1 cellular context compared by ENCODE assay signal in the genomic region with DNA sequence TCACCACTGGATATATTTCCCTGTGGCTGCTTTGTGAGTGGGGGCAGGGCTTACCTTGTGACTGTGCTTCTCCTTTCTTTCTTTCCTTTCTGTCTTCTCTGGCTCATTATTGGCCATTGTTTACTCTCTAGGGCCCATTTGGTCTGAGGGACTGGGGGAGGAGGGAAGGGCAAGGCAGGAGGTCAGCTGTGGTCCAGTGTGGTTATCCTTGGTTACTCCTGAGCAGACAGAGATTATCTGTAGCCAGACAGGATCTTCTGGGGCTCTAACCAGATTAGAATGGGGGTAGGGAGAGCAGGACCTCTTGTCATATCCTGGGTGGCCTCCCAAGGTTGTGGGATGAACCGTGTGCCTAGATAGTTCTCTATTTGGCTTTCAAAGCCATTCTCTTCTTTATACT.
TF ChIP-seq lines count a peak whose summit lies in the region.

No MANE protein-coding gene starts in this region.

TF ChIP-seq in K562, 482 proteins besides CTCF, POLR2A, EP300 and RAD21 (continued from another document and continues in another):
- TF ChIP-seq, protein P1, sequence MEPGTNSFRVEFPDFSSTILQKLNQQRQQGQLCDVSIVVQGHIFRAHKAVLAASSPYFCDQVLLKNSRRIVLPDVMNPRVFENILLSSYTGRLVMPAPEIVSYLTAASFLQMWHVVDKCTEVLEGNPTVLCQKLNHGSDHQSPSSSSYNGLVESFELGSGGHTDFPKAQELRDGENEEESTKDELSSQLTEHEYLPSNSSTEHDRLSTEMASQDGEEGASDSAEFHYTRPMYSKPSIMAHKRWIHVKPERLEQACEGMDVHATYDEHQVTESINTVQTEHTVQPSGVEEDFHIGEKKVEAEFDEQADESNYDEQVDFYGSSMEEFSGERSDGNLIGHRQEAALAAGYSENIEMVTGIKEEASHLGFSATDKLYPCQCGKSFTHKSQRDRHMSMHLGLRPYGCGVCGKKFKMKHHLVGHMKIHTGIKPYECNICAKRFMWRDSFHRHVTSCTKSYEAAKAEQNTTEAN (CRISPR knock-in tag; IDR thresholded peaks at IDR 0.05), result no peak
- peak; percentile 57; the same call in 1 of the 2 replicates for TF ChIP-seq ZKSCAN1 (IDR thresholded peaks at IDR 0.05; ENCODE audit: low read depth, low read length)
- no peak for TF ChIP-seq CBX8 (IDR thresholded peaks at IDR 0.05; ENCODE audit: borderline replicate concordance, extremely low read depth, low read depth, low read length, poor library complexity, severe bottlenecking)
- no peak for TF ChIP-seq ZBTB7A (IDR thresholded peaks at IDR 0.05; ENCODE audit: borderline replicate concordance, control insufficient read depth, low read depth, low read length)
- TF ChIP-seq, protein P2, sequence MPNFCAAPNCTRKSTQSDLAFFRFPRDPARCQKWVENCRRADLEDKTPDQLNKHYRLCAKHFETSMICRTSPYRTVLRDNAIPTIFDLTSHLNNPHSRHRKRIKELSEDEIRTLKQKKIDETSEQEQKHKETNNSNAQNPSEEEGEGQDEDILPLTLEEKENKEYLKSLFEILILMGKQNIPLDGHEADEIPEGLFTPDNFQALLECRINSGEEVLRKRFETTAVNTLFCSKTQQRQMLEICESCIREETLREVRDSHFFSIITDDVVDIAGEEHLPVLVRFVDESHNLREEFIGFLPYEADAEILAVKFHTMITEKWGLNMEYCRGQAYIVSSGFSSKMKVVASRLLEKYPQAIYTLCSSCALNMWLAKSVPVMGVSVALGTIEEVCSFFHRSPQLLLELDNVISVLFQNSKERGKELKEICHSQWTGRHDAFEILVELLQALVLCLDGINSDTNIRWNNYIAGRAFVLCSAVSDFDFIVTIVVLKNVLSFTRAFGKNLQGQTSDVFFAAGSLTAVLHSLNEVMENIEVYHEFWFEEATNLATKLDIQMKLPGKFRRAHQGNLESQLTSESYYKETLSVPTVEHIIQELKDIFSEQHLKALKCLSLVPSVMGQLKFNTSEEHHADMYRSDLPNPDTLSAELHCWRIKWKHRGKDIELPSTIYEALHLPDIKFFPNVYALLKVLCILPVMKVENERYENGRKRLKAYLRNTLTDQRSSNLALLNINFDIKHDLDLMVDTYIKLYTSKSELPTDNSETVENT (CRISPR knock-in tag; IDR thresholded peaks at IDR 0.05), result no peak
- TF ChIP-seq PHTF2 (CRISPR knock-in tag; IDR thresholded peaks at IDR 0.05), result no peak
- TF ChIP-seq, protein P3, sequence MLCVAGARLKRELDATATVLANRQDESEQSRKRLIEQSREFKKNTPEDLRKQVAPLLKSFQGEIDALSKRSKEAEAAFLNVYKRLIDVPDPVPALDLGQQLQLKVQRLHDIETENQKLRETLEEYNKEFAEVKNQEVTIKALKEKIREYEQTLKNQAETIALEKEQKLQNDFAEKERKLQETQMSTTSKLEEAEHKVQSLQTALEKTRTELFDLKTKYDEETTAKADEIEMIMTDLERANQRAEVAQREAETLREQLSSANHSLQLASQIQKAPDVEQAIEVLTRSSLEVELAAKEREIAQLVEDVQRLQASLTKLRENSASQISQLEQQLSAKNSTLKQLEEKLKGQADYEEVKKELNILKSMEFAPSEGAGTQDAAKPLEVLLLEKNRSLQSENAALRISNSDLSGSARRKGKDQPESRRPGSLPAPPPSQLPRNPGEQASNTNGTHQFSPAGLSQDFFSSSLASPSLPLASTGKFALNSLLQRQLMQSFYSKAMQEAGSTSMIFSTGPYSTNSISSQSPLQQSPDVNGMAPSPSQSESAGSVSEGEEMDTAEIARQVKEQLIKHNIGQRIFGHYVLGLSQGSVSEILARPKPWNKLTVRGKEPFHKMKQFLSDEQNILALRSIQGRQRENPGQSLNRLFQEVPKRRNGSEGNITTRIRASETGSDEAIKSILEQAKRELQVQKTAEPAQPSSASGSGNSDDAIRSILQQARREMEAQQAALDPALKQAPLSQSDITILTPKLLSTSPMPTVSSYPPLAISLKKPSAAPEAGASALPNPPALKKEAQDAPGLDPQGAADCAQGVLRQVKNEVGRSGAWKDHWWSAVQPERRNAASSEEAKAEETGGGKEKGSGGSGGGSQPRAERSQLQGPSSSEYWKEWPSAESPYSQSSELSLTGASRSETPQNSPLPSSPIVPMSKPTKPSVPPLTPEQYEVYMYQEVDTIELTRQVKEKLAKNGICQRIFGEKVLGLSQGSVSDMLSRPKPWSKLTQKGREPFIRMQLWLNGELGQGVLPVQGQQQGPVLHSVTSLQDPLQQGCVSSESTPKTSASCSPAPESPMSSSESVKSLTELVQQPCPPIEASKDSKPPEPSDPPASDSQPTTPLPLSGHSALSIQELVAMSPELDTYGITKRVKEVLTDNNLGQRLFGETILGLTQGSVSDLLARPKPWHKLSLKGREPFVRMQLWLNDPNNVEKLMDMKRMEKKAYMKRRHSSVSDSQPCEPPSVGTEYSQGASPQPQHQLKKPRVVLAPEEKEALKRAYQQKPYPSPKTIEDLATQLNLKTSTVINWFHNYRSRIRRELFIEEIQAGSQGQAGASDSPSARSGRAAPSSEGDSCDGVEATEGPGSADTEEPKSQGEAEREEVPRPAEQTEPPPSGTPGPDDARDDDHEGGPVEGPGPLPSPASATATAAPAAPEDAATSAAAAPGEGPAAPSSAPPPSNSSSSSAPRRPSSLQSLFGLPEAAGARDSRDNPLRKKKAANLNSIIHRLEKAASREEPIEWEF (CRISPR knock-in tag; IDR thresholded peaks at IDR 0.05), result no peak
- TF ChIP-seq, protein P4, sequence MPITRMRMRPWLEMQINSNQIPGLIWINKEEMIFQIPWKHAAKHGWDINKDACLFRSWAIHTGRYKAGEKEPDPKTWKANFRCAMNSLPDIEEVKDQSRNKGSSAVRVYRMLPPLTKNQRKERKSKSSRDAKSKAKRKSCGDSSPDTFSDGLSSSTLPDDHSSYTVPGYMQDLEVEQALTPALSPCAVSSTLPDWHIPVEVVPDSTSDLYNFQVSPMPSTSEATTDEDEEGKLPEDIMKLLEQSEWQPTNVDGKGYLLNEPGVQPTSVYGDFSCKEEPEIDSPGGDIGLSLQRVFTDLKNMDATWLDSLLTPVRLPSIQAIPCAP (CRISPR knock-in tag; IDR thresholded peaks at IDR 0.05; ENCODE audit: borderline replicate concordance), result no peak
- no peak for TF ChIP-seq HMG20B (CRISPR knock-in tag; IDR thresholded peaks at IDR 0.05)
- TF ChIP-seq, protein P5, sequence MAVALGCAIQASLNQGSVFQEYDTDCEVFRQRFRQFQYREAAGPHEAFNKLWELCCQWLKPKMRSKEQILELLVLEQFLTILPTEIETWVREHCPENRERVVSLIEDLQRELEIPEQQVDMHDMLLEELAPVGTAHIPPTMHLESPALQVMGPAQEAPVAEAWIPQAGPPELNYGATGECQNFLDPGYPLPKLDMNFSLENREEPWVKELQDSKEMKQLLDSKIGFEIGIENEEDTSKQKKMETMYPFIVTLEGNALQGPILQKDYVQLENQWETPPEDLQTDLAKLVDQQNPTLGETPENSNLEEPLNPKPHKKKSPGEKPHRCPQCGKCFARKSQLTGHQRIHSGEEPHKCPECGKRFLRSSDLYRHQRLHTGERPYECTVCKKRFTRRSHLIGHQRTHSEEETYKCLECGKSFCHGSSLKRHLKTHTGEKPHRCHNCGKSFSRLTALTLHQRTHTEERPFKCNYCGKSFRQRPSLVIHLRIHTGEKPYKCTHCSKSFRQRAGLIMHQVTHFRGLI (CRISPR knock-in tag; IDR thresholded peaks at IDR 0.05), result no peak
- no peak for TF ChIP-seq GABPA (tag; conservative IDR thresholded peaks at IDR 0.05; ENCODE audit: low read depth)
- no peak for TF ChIP-seq ZNF586 (CRISPR knock-in tag; conservative IDR thresholded peaks at IDR 0.05)
- no peak for TF ChIP-seq KAT8 (IDR thresholded peaks at IDR 0.05; ENCODE audit: low read depth)
- no peak for TF ChIP-seq YY1 (IDR thresholded peaks at IDR 0.05; ENCODE audit: borderline replicate concordance in 1 of 3, control insufficient read depth in 1 of 3, extremely low read depth in 1 of 3, insufficient read depth in 3 of 3, insufficient read length in 1 of 3, insufficient replicate concordance in 2 of 3, low read depth in 1 of 3, low read length in 2 of 3)
- TF ChIP-seq, protein P6, sequence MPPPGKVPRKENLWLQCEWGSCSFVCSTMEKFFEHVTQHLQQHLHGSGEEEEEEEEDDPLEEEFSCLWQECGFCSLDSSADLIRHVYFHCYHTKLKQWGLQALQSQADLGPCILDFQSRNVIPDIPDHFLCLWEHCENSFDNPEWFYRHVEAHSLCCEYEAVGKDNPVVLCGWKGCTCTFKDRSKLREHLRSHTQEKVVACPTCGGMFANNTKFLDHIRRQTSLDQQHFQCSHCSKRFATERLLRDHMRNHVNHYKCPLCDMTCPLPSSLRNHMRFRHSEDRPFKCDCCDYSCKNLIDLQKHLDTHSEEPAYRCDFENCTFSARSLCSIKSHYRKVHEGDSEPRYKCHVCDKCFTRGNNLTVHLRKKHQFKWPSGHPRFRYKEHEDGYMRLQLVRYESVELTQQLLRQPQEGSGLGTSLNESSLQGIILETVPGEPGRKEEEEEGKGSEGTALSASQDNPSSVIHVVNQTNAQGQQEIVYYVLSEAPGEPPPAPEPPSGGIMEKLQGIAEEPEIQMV (tag; conservative IDR thresholded peaks at IDR 0.05; ENCODE audit: low read depth), result no peak
- TF ChIP-seq, protein P7, sequence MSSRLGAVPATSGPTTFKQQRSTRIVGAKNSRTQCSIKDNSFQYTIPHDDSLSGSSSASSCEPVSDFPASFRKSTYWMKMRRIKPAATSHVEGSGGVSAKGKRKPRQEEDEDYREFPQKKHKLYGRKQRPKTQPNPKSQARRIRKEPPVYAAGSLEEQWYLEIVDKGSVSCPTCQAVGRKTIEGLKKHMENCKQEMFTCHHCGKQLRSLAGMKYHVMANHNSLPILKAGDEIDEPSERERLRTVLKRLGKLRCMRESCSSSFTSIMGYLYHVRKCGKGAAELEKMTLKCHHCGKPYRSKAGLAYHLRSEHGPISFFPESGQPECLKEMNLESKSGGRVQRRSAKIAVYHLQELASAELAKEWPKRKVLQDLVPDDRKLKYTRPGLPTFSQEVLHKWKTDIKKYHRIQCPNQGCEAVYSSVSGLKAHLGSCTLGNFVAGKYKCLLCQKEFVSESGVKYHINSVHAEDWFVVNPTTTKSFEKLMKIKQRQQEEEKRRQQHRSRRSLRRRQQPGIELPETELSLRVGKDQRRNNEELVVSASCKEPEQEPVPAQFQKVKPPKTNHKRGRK (tag; IDR thresholded peaks at IDR 0.05), result no peak
- no peak for TF ChIP-seq NFIX (CRISPR knock-in tag; IDR thresholded peaks at IDR 0.05; ENCODE audit: low read depth)
- no peak for TF ChIP-seq KHSRP (IDR thresholded peaks at IDR 0.05)
- no peak for TF ChIP-seq NRF1 (conservative IDR thresholded peaks at IDR 0.05 in 1 of 2, IDR thresholded peaks at IDR 0.05 in 1 of 2)
- no peak for TF ChIP-seq BCL6 (CRISPR knock-in tag; IDR thresholded peaks at IDR 0.05)
- TF ChIP-seq ARID1B (IDR thresholded peaks at IDR 0.05), result peak; percentile 92
- TF ChIP-seq, protein P8, sequence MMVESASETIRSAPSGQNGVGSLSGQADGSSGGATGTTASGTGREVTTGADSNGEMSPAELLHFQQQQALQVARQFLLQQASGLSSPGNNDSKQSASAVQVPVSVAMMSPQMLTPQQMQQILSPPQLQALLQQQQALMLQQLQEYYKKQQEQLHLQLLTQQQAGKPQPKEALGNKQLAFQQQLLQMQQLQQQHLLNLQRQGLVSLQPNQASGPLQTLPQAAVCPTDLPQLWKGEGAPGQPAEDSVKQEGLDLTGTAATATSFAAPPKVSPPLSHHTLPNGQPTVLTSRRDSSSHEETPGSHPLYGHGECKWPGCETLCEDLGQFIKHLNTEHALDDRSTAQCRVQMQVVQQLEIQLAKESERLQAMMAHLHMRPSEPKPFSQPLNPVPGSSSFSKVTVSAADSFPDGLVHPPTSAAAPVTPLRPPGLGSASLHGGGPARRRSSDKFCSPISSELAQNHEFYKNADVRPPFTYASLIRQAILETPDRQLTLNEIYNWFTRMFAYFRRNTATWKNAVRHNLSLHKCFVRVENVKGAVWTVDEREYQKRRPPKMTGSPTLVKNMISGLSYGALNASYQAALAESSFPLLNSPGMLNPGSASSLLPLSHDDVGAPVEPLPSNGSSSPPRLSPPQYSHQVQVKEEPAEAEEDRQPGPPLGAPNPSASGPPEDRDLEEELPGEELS (CRISPR knock-in tag; IDR thresholded peaks at IDR 0.05; ENCODE audit: borderline replicate concordance), result no peak
- no peak; the same call in 1 of the 2 replicates for TF ChIP-seq SP1 (CRISPR knock-in tag; IDR thresholded peaks at IDR 0.05)
- TF ChIP-seq SMARCA5 (IDR thresholded peaks at IDR 0.05), result no peak
- TF ChIP-seq ATF7 (IDR thresholded peaks at IDR 0.05), result peak; percentile 50; the same call in 1 of the 2 replicates
- no peak for TF ChIP-seq ZNF75A (CRISPR knock-in tag; IDR thresholded peaks at IDR 0.05)
- TF ChIP-seq, protein P9, sequence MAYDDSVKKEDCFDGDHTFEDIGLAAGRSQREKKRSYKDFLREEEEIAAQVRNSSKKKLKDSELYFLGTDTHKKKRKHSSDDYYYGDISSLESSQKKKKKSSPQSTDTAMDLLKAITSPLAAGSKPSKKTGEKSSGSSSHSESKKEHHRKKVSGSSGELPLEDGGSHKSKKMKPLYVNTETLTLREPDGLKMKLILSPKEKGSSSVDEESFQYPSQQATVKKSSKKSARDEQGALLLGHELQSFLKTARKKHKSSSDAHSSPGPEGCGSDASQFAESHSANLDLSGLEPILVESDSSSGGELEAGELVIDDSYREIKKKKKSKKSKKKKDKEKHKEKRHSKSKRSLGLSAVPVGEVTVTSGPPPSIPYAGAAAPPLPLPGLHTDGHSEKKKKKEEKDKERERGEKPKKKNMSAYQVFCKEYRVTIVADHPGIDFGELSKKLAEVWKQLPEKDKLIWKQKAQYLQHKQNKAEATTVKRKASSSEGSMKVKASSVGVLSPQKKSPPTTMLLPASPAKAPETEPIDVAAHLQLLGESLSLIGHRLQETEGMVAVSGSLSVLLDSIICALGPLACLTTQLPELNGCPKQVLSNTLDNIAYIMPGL (CRISPR knock-in tag; IDR thresholded peaks at IDR 0.05), result no peak
- no peak for TF ChIP-seq HDAC8 (tag; IDR thresholded peaks at IDR 0.05)
- TF ChIP-seq, protein P10, sequence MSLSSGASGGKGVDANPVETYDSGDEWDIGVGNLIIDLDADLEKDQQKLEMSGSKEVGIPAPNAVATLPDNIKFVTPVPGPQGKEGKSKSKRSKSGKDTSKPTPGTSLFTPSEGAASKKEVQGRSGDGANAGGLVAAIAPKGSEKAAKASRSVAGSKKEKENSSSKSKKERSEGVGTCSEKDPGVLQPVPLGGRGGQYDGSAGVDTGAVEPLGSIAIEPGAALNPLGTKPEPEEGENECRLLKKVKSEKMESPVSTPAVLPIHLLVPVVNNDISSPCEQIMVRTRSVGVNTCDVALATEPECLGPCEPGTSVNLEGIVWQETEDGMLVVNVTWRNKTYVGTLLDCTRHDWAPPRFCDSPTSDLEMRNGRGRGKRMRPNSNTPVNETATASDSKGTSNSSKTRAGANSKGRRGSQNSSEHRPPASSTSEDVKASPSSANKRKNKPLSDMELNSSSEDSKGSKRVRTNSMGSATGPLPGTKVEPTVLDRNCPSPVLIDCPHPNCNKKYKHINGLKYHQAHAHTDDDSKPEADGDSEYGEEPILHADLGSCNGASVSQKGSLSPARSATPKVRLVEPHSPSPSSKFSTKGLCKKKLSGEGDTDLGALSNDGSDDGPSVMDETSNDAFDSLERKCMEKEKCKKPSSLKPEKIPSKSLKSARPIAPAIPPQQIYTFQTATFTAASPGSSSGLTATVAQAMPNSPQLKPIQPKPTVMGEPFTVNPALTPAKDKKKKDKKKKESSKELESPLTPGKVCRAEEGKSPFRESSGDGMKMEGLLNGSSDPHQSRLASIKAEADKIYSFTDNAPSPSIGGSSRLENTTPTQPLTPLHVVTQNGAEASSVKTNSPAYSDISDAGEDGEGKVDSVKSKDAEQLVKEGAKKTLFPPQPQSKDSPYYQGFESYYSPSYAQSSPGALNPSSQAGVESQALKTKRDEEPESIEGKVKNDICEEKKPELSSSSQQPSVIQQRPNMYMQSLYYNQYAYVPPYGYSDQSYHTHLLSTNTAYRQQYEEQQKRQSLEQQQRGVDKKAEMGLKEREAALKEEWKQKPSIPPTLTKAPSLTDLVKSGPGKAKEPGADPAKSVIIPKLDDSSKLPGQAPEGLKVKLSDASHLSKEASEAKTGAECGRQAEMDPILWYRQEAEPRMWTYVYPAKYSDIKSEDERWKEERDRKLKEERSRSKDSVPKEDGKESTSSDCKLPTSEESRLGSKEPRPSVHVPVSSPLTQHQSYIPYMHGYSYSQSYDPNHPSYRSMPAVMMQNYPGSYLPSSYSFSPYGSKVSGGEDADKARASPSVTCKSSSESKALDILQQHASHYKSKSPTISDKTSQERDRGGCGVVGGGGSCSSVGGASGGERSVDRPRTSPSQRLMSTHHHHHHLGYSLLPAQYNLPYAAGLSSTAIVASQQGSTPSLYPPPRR (CRISPR knock-in tag; IDR thresholded peaks at IDR 0.05; ENCODE audit: borderline replicate concordance), result no peak
